ENCODE assay signal across 13 cellular contexts in genomic region chr1:192441492-192441891, GRCh38.
DNase-seq lines count a peak whose midpoint lies in the region; ATAC-seq and TF ChIP-seq lines count a peak whose summit lies in the region.
"Had no signal": no experiment of that assay in that cellular context is flagged by ENCODE, and none has a peak within 500 bp of the region (broad histone marks: within the 10 kb centered on the region; RNA-seq: fewer than 3 reads in every experiment).

No MANE protein-coding gene starts in this region.

- TF ChIP-seq RAD21 in IMR-90 (IDR thresholded peaks at IDR 0.05; ENCODE audit: low read length) = no peak

- intact Hi-C loops in IMR-90 (cut with micrococcal nuclease) (loop anchor here (10.0 kb wide), 1 partner anchor 287 kb away; the partner anchor contains the start of gene RGS18), heart left ventricle (cut with DNase I) (loop anchor here in 3 of 10 donors (10.0 kb wide), 1 partner anchor 447 kb away; no protein-coding TSS in a partner anchor)

- POLR2A ChIA-PET in IMR-90 (lab: Charles Lee; ENCODE audit: unreplicated experiment) = no interaction called here

- no peak overlapping the region for H3K23ac ChIP-seq in IMR-90 (ENCODE audit: low read depth, low read length)

- no peak overlapping the region for H3K4me3 ChIP-seq in DND-41 (ENCODE audit: low read depth in 1 of 2, low read length in 2 of 2)
- H3K4me3 ChIP-seq in IMR-90 (ENCODE audit: insufficient read depth, low read depth, low read length) = no peak overlapping the region
- no peak overlapping the region for H3K4me3 ChIP-seq in heart left ventricle
- H3K4me3 ChIP-seq: BLaER1 treated with 17β-estradiol and CSF1 and Interleukin-3, amounts not matched to agents 10 nM and 100 nM had no signal

- peaks cover 15% of the 10 kb centered on the region for H3K4me1 ChIP-seq in DND-41 (ENCODE audit: insufficient read depth, low read length)
- peaks cover 13% of the 10 kb centered on the region for H3K4me1 ChIP-seq in IMR-90 (ENCODE audit: control insufficient read depth, insufficient read depth, low read length)
- H3K4me1 ChIP-seq in heart left ventricle = peaks cover 0 to 3% (median 0%) of the 10 kb centered on the region in 12 donors
- H3K4me1 ChIP-seq: BLaER1 treated with 17β-estradiol and CSF1 and Interleukin-3, amounts not matched to agents 10 nM and 100 nM had no signal

- BruUV-seq in IMR-90 (replicated peaks; lab: Mats Ljungman, UMichigan) = no TSS peak

- H3K27me3 ChIP-seq in DND-41 (ENCODE audit: insufficient read depth, low read length, poor library complexity) = no peaks in the 10 kb centered on the region
- no peaks in the 10 kb centered on the region for H3K27me3 ChIP-seq in IMR-90 (ENCODE audit: control insufficient read depth, insufficient read depth, low read length)
- peaks cover 0 to 2% (median 0%) of the 10 kb centered on the region in 9 donors for H3K27me3 ChIP-seq in heart left ventricle
- H3K27me3 ChIP-seq: BLaER1 treated with 17β-estradiol and CSF1 and Interleukin-3, amounts not matched to agents 10 nM and 100 nM had no signal

- H4K20me1 ChIP-seq in DND-41 (ENCODE audit: insufficient read depth, low read length) (no peaks in the 10 kb centered on the region), IMR-90 (ENCODE audit: insufficient read depth, low read length) (no peaks in the 10 kb centered on the region)
- H4K20me1 ChIP-seq: BLaER1 treated with 17β-estradiol and CSF1 and Interleukin-3, amounts not matched to agents 10 nM and 100 nM had no signal

- no peak overlapping the region for H3K9ac ChIP-seq in DND-41 (ENCODE audit: low read depth, low read length)
- H3K9ac ChIP-seq in IMR-90 (ENCODE audit: low read depth, low read length) = no peak overlapping the region
- H3K9ac ChIP-seq: BLaER1 treated with 17β-estradiol and CSF1 and Interleukin-3, amounts not matched to agents 10 nM and 100 nM had no signal

- H3K9me3 ChIP-seq in DND-41 (ENCODE audit: insufficient read depth, low read length, severe bottlenecking) (no peaks in the 10 kb centered on the region), IMR-90 (ENCODE audit: control insufficient read depth, insufficient read depth, low read length) (no peaks in the 10 kb centered on the region), heart left ventricle (no peaks in the 10 kb centered on the region)
- H3K9me3 ChIP-seq: BLaER1 treated with 17β-estradiol and CSF1 and Interleukin-3, amounts not matched to agents 10 nM and 100 nM had no signal

- H3K27ac ChIP-seq in DND-41 (ENCODE audit: low read length) (no peak overlapping the region), IMR-90 (ENCODE audit: insufficient read depth, low read length) (no peak overlapping the region; the same call in 1 of the 2 replicates), heart left ventricle (no peak overlapping the region)
- H3K27ac ChIP-seq: BLaER1 treated with 17β-estradiol and CSF1 and Interleukin-3, amounts not matched to agents 10 nM and 100 nM had no signal

- peak overlapping the region; percentile 48; the same call in 1 of the 2 replicates for H3K4ac ChIP-seq in IMR-90 (ENCODE audit: low read depth, low read length)

- no peak for TF ChIP-seq CTCF in DND-41 (IDR thresholded peaks at IDR 0.05; ENCODE audit: borderline replicate concordance, extremely low read depth, low read length, poor library complexity, severe bottlenecking)
- no peak for TF ChIP-seq CTCF in IMR-90 (conservative IDR thresholded peaks at IDR 0.05; ENCODE audit: low read depth, low read length)
- no peak for TF ChIP-seq CTCF in heart left ventricle (IDR thresholded peaks at IDR 0.05)

- peak overlapping the region; percentile 80 for H4K5ac ChIP-seq in IMR-90 (ENCODE audit: low read depth, low read length)

- no peak overlapping the region for H2BK5ac ChIP-seq in IMR-90 (ENCODE audit: low read depth, low read length, poor library complexity, severe bottlenecking)

- in situ Hi-C loops in IMR-90 (cut with MboI; ENCODE audit: low sequenced_read_pairs) = loop anchor here (10.0 kb wide), 2 partner anchors 117 to 447 kb away; no protein-coding TSS in a partner anchor

- H3K79me2 ChIP-seq in DND-41 (ENCODE audit: insufficient read depth, low read length) = no peaks in the 10 kb centered on the region

- H2AFZ ChIP-seq in DND-41 (ENCODE audit: low read depth, low read length) (0 out of 2 replicates have a peak overlapping the region, but pooled peaks have one; percentile 1), IMR-90 (replicated peaks; ENCODE audit: low read length, poor library complexity) (no peak overlapping the region)

- H3K18ac ChIP-seq in IMR-90 (ENCODE audit: low read depth, low read length) = peak overlapping the region; percentile 95; the same call in 1 of the 2 replicates

- peaks cover 5% of the 10 kb centered on the region for H3K9me1 ChIP-seq in IMR-90 (ENCODE audit: insufficient read depth, low read length)

- no peak overlapping the region for H3K56ac ChIP-seq in IMR-90 (ENCODE audit: extremely low read depth, insufficient read depth, low read length)

- peak overlapping the region; percentile 86 for H2AK5ac ChIP-seq in IMR-90 (ENCODE audit: low read depth, low read length)

- H2BK20ac ChIP-seq in IMR-90 (ENCODE audit: low read depth, low read length) = peak overlapping the region; percentile 78; the same call in 1 of the 2 replicates

- peak overlapping the region; percentile 82 for H2BK120ac ChIP-seq in IMR-90 (ENCODE audit: low read depth, low read length)

- CTCF ChIA-PET in IMR-90 (lab: Yijun Ruan, JAX) = no interaction called here

- TF ChIP-seq POLR2A in IMR-90 (IDR thresholded peaks at IDR 0.05; ENCODE audit: low read depth, low read length) (no peak), heart left ventricle (IDR thresholded peaks at IDR 0.05) (no peak)

- ATAC-seq in DND-41 (ENCODE audit: insufficient read depth, low read depth) = no peak
- no peak for ATAC-seq in IMR-90 (ENCODE audit: low read depth)
- no peak for ATAC-seq in heart left ventricle
- no peak for ATAC-seq in HG03097 (IDR thresholded peaks at IDR 0.05; ENCODE audit: low FRiP score, unreplicated experiment)
- ATAC-seq: CD8-positive, alpha-beta T cell; HCT116 had no signal

- H2BK15ac ChIP-seq in IMR-90 (ENCODE audit: low read depth, low read length) = peak overlapping the region; percentile 74; the same call in 2 of the 3 replicates

- H2AK9ac ChIP-seq in IMR-90 (replicated peaks; ENCODE audit: low read depth, low read length, poor library complexity) = no peak overlapping the region

- WGBS in IMR-90 (ENCODE audit: extremely low coverage in 2 of 2, insufficient read length in 1 of 2), 2 experiments = 100% methylated on average over 1 of the region's 3 CpGs; no CpG with 5 or more reads in 1 of the 2 experiments
- WGBS in heart left ventricle, 4 donors = 66 to 78% (median 75%) methylated on average over 3 of the region's 3 CpGs

- dilution Hi-C loops in IMR-90 (cut with HindIII; ENCODE audit: low sequenced_read_pairs, unreplicated experiment) = no loop called here

- no peaks in the 10 kb centered on the region for H3K79me1 ChIP-seq in IMR-90 (ENCODE audit: low read depth in 1 of 2, low read length in 2 of 2)

- peak overlapping the region; percentile 53; the same call in 1 of the 2 replicates for H4K91ac ChIP-seq in IMR-90 (ENCODE audit: insufficient read depth, low read depth, low read length)

- no peak overlapping the region for H3K4me2 ChIP-seq in DND-41 (ENCODE audit: insufficient read depth, low read length)
- no peak overlapping the region for H3K4me2 ChIP-seq in IMR-90 (ENCODE audit: low read depth, low read length)
- H3K4me2 ChIP-seq: BLaER1 treated with 17β-estradiol and CSF1 and Interleukin-3, amounts not matched to agents 10 nM and 100 nM had no signal

- DNase-seq in DND-41 = no peak
- DNase-seq in IMR-90 = no peak
- DNase-seq in kidney tubule cell (ENCODE audit: low spot score) = peak; percentile 1
- no peak for DNase-seq in heart left ventricle
- no peak for DNase-seq in activated T-cell treated with anti-CD3 and anti-CD28 coated beads for 4 hours
- DNase-seq: CD8-positive, alpha-beta T cell; DMS 273 treated with DMSO at 0.1 percent for 48 hours; DMS53; GOT3; H7 had no signal

- H3K36me3 ChIP-seq in DND-41 (ENCODE audit: insufficient read depth, low read length) (no peaks in the 10 kb centered on the region), IMR-90 (ENCODE audit: control insufficient read depth, insufficient read depth, low read length) (no peaks in the 10 kb centered on the region), heart left ventricle (no peaks in the 10 kb centered on the region)
- H3K36me3 ChIP-seq: BLaER1 treated with 17β-estradiol and CSF1 and Interleukin-3, amounts not matched to agents 10 nM and 100 nM had no signal

- H3K14ac ChIP-seq in IMR-90 (replicated peaks; ENCODE audit: low read depth, low read length) = peak overlapping the region; percentile 27; the same call in 1 of the 2 replicates

- H4K8ac ChIP-seq in IMR-90 (ENCODE audit: low read depth in 2 of 2, low read length in 2 of 2) = peak overlapping the region; percentile 26 to 57; a peak in 2 of 4 replicates

TF ChIP-seq in IMR-90, 13 proteins besides CTCF, POLR2A, EP300 and RAD21:
- no peak for TF ChIP-seq CEBPB (IDR thresholded peaks at IDR 0.05; ENCODE audit: low read depth, low read length)
- no peak for TF ChIP-seq CHD1 (IDR thresholded peaks at IDR 0.05; ENCODE audit: low read depth, low read length)
- no peak for TF ChIP-seq BHLHE40 (IDR thresholded peaks at IDR 0.05; ENCODE audit: low read depth, low read length)
- no peak for TF ChIP-seq RCOR1 (IDR thresholded peaks at IDR 0.05; ENCODE audit: insufficient replicate concordance, low read length)
